9 cellular contexts compared by ENCODE assay signal in genomic region chr15:83837946-83838571, GRCh38.
DNase-seq lines count a peak whose midpoint lies in the region; ATAC-seq and TF ChIP-seq lines count a peak whose summit lies in the region.
"Had no signal": no experiment of that assay in that cellular context is flagged by ENCODE, and none has a peak within 500 bp of the region (broad histone marks: within the 10 kb centered on the region; RNA-seq: fewer than 3 reads in every experiment).

No MANE protein-coding gene starts in this region.

- no peaks in the 10 kb centered on the region for H4K20me1 ChIP-seq in mammary epithelial cell (ENCODE audit: insufficient read depth, low read length)

- CTCF ChIA-PET in mammary epithelial cell (lab: Charles Lee; ENCODE audit: low non-redundant PET), result interaction anchor here (0.5 to 0.6 kb wide), 2 partner anchors 14 to 186 kb away, joined by 3 to 5 read pairs; no protein-coding TSS in a partner anchor

- no peaks in the 10 kb centered on the region for H3K79me2 ChIP-seq in mammary epithelial cell (ENCODE audit: insufficient read depth, low read length)

- TF ChIP-seq CTCF in mammary epithelial cell (conservative IDR thresholded peaks at IDR 0.05 in 1 of 2, IDR thresholded peaks at IDR 0.05 in 1 of 2; ENCODE audit: extremely low read depth in 1 of 2, insufficient read depth in 1 of 2, low read depth in 1 of 2, low read length in 2 of 2) (peak; percentile 71 to 80), mesothelial cell of epicardium (IDR thresholded peaks at IDR 0.05; ENCODE audit: unreplicated experiment) (peak; percentile 43)

- H3K4me3 ChIP-seq in mammary epithelial cell (replicated peaks in 1 of 3; ENCODE audit: insufficient read depth in 1 of 3, low read depth in 2 of 3, low read length in 3 of 3), result no peak overlapping the region

- H3K9ac ChIP-seq in mammary epithelial cell (ENCODE audit: insufficient read depth, low read length), result no peak overlapping the region

- H2AFZ ChIP-seq in mammary epithelial cell (ENCODE audit: low read depth, low read length), result no peak overlapping the region

- H3K9me3 ChIP-seq in mammary epithelial cell (replicated peaks; ENCODE audit: insufficient read depth, low read length), result no peaks in the 10 kb centered on the region
- H3K9me3 ChIP-seq: neutrophil had no signal

- H3K27me3 Mint-ChIP-seq in mesothelial cell of epicardium (ENCODE audit: low read depth), result peaks cover 25% of the 10 kb centered on the region

- H3K4me2 ChIP-seq in mammary epithelial cell (ENCODE audit: insufficient read depth, low read depth, low read length), result no peak overlapping the region

- dilution Hi-C loops in mammary epithelial cell (cut with HindIII; ENCODE audit: low sequenced_read_pairs), result no loop called here

- in situ Hi-C loops in mammary epithelial cell (cut with MboI; ENCODE audit: low sequenced_read_pairs in 2 of 2), result no loop called here

- no peaks in the 10 kb centered on the region for H3K4me1 ChIP-seq in mammary epithelial cell (ENCODE audit: insufficient read depth, low read length)

- no peaks in the 10 kb centered on the region for H3K36me3 Mint-ChIP-seq in mesothelial cell of epicardium

- H3K27ac Mint-ChIP-seq in mesothelial cell of epicardium, result no peak overlapping the region

- no peak overlapping the region for H3K27ac ChIP-seq in mammary epithelial cell (ENCODE audit: insufficient read depth, low read depth, low read length)
- H3K27ac ChIP-seq: neutrophil had no signal

- ATAC-seq in GM18868 (IDR thresholded peaks at IDR 0.05; ENCODE audit: unreplicated experiment), result no peak

- H3K36me3 ChIP-seq in mammary epithelial cell (ENCODE audit: insufficient read depth, low read length), result no peaks in the 10 kb centered on the region
- H3K36me3 ChIP-seq: neutrophil had no signal

- no TSS peak for BruUV-seq in mammary epithelial cell (replicated peaks; lab: Mats Ljungman, UMichigan)

- 3% methylated on average over 8 of the region's 8 CpGs for WGBS in mammary epithelial cell (ENCODE audit: low coverage, missing lambda C conversion rate)

- H3K4me3 Mint-ChIP-seq in mesothelial cell of epicardium, result no peak overlapping the region

- H3K4me1 Mint-ChIP-seq in mesothelial cell of epicardium, result no peaks in the 10 kb centered on the region

- intact Hi-C loops in mammary epithelial cell (cut with micrococcal nuclease), result loop anchor here (2.0 kb wide), 1 partner anchor 185 kb away; no protein-coding TSS in a partner anchor

- H3K9me3 Mint-ChIP-seq in mesothelial cell of epicardium, result no peaks in the 10 kb centered on the region

- no peaks in the 10 kb centered on the region for H3K27me3 ChIP-seq in mammary epithelial cell (ENCODE audit: insufficient read depth, low read length)
- H3K27me3 ChIP-seq: neutrophil had no signal

- DNase-seq in DMS 273 (lab: John Stamatoyannopoulos, UW; ENCODE audit: unreplicated experiment) (peak; percentile 66), DMS 273 treated with DMSO at 0.1 percent for 48 hours (lab: John Stamatoyannopoulos, UW) (no peak), LHCN-M2 (ENCODE audit: low read depth) (peak; percentile 41), mammary epithelial cell (peak; percentile 26), mesothelial cell of epicardium (ENCODE audit: low spot score in 2 of 2, unreplicated experiment in 2 of 2) (no peak), NCI-H510A treated with DMSO at 0.1 percent for 48 hours (lab: John Stamatoyannopoulos, UW) (no peak), AML-193 (lab: John Stamatoyannopoulos, UW) (no peak)

Comparison
In these comparisons a context has a peak if more than half of its experiments do, and no peak if none do; other contexts are left out.
1. DNase-seq: peak in DMS 273 (single experiment), LHCN-M2 (single experiment) and mammary epithelial cell (single experiment); none in DMS 273 treated with DMSO at 0.1 percent for 48 hours (single experiment), mesothelial cell of epicardium (0 of 2), NCI-H510A treated with DMSO at 0.1 percent for 48 hours (single experiment) and AML-193 (0 of 2).